Comparison of ENCODE assay signal across 29 cellular contexts in the genomic region with DNA sequence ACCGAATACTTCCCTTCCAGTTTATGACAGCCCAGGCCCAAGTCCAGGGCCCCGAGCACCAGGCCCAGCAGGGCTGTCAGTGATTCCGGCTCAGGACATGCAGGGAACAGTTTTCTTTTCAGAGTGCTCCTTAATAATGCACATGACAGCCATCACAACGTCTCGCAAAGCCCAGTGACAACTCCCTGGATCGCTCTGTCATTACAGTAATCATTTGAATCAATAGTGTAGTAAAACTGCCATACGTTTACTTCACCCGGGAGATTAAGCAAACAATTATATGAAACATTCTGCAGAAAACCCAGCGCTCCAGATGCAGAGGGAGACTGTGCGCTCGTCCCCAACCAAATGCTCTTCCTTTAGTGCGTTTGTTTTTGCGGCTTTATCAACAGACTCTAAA.
"Had no signal": no experiment of that assay in that cellular context is flagged by ENCODE, and none has a peak within 500 bp of the region (broad histone marks: within the 10 kb centered on the region; RNA-seq: fewer than 3 reads in every experiment).

No MANE protein-coding gene starts in this region.

- H3K36me3 Mint-ChIP-seq: naive B cell; naive thymus-derived CD8-positive, alpha-beta T cell; natural killer cell treated with Interleukin-12 subunit alpha and Interleukin-12 subunit beta and Interleukin-15 and Interleukin-18, amount 100 ng/mL, for 72 hours; stimulated activated memory B cell treated with anti-CD40 and anti-IgM and Interleukin-4, amounts not matched to agents 10 μg/mL and 1 μg/mL and 100 μg/mL, for 72 hours; type B pancreatic cell had no signal

- H3K4me3 Mint-ChIP-seq: naive B cell; naive thymus-derived CD8-positive, alpha-beta T cell; natural killer cell treated with Interleukin-12 subunit alpha and Interleukin-12 subunit beta and Interleukin-15 and Interleukin-18, amount 100 ng/mL, for 72 hours; nephron progenitor cell; stimulated activated memory B cell treated with anti-CD40 and anti-IgM and Interleukin-4, amounts not matched to agents 10 μg/mL and 1 μg/mL and 100 μg/mL, for 72 hours; stimulated activated naive CD8-positive, alpha-beta T cell treated with anti-CD3 and anti-CD28 coated beads, Interleukin-15, amount 100 ng/mL, for 72 hours; type B pancreatic cell had no signal

- H3K4me2 ChIP-seq: smooth muscle cell had no signal

- H3K9me3 ChIP-seq: neutrophil, pancreas, prostate gland, spleen, suprapubic skin, testis, tibial artery, transverse colon, upper lobe of right lung, uterus had no signal

- H3K4me1 Mint-ChIP-seq: naive B cell; stimulated activated naive CD8-positive, alpha-beta T cell treated with anti-CD3 and anti-CD28 coated beads, Interleukin-15, amount 100 ng/mL, for 72 hours had no signal

- H3K27ac ChIP-seq: neutrophil, pancreas, prostate gland, skin epidermis, spleen, suprapubic skin, testis, tibial artery, transverse colon, upper lobe of right lung, uterus had no signal

- H3K27ac Mint-ChIP-seq: naive B cell; naive thymus-derived CD8-positive, alpha-beta T cell; natural killer cell treated with Interleukin-12 subunit alpha and Interleukin-12 subunit beta and Interleukin-15 and Interleukin-18, amount 100 ng/mL, for 72 hours; nephron progenitor cell; stimulated activated memory B cell treated with anti-CD40 and anti-IgM and Interleukin-4, amounts not matched to agents 10 μg/mL and 1 μg/mL and 100 μg/mL, for 72 hours; stimulated activated naive CD8-positive, alpha-beta T cell treated with anti-CD3 and anti-CD28 coated beads, Interleukin-15, amount 100 ng/mL, for 72 hours; type B pancreatic cell had no signal

- H3K9me3 Mint-ChIP-seq: natural killer cell treated with Interleukin-12 subunit alpha and Interleukin-12 subunit beta and Interleukin-15 and Interleukin-18, amount 100 ng/mL, for 72 hours; stimulated activated naive CD8-positive, alpha-beta T cell treated with anti-CD3 and anti-CD28 coated beads, Interleukin-15, amount 100 ng/mL, for 72 hours; type B pancreatic cell had no signal

- H3K4me3 ChIP-seq: pancreas, prostate gland, skin epidermis, smooth muscle cell, spleen, suprapubic skin, testis, tibial artery, transverse colon, upper lobe of right lung, uterus had no signal

- H3K4me1 ChIP-seq: pancreas, prostate gland, spleen, suprapubic skin, testis, tibial artery, transverse colon, upper lobe of right lung, uterus had no signal

- H3K27me3 ChIP-seq: neutrophil, pancreas, testis, tibial artery, transverse colon, upper lobe of right lung, uterus had no signal

- DNase-seq: naive B cell; naive thymus-derived CD8-positive, alpha-beta T cell; nephron progenitor cell; nucleus accumbens; pancreas; right cardiac atrium; spleen; stimulated activated CD4-positive, alpha-beta T cell treated with anti-CD3 and anti-CD28 coated beads, Interleukin-12 subunit alpha, Interleukin-12 subunit beta, amount 100 ng/mL, for 4 hours; stimulated activated CD4-positive, alpha-beta T cell treated with anti-CD3 and anti-CD28 coated beads, Interleukin-1b, Interleukin-23, amount 100 ng/mL, for 48 hours; stimulated activated CD4-positive, alpha-beta T cell treated with anti-CD3 and anti-CD28 coated beads, Interleukin-4, amount 100 ng/mL, for 1 hour; stimulated activated CD4-positive, alpha-beta T cell treated with anti-CD3 and anti-CD28 coated beads, Interleukin-4, amount 100 ng/mL, for 4 hours; stimulated activated CD8-positive, alpha-beta memory T cell treated with anti-CD3 and anti-CD28 coated beads, Interleukin-4, amount 100 ng/mL, for 48 hours; stimulated activated naive CD8-positive, alpha-beta T cell treated with anti-CD3 and anti-CD28 coated beads, Interleukin-15, amount 100 ng/mL, for 72 hours; stimulated activated naive CD8-positive, alpha-beta T cell treated with anti-CD3 and anti-CD28 coated beads, Interleukin-15, Interleukin-2, amounts not matched to agents 100 U/mL and 50 U/mL, for 24 hours; substantia nigra; testis; tibial artery; transverse colon; upper lobe of right lung; uterus had no signal

- H3K36me3 ChIP-seq: neutrophil, pancreas, prostate gland, spleen, suprapubic skin, tibial artery, transverse colon, upper lobe of right lung, uterus had no signal

- ATAC-seq: naive thymus-derived CD8-positive, alpha-beta T cell; natural killer cell treated with Interleukin-12 subunit alpha and Interleukin-12 subunit beta and Interleukin-15 and Interleukin-18, amount 100 ng/mL, for 72 hours; pancreas; right cardiac atrium; sciatic nerve; stimulated activated memory B cell treated with anti-CD40 and anti-IgM and Interleukin-4, amounts not matched to agents 10 μg/mL and 1 μg/mL and 100 μg/mL, for 72 hours; stimulated activated naive CD8-positive, alpha-beta T cell treated with anti-CD3 and anti-CD28 coated beads, Interleukin-15, amount 100 ng/mL, for 72 hours; stimulated activated naive CD8-positive, alpha-beta T cell treated with anti-CD3 and anti-CD28 coated beads, Interleukin-15, Interleukin-2, amounts not matched to agents 100 U/mL and 50 U/mL, for 24 hours; upper lobe of right lung had no signal
